14 cellular contexts compared by ENCODE assay signal in the genomic region with DNA sequence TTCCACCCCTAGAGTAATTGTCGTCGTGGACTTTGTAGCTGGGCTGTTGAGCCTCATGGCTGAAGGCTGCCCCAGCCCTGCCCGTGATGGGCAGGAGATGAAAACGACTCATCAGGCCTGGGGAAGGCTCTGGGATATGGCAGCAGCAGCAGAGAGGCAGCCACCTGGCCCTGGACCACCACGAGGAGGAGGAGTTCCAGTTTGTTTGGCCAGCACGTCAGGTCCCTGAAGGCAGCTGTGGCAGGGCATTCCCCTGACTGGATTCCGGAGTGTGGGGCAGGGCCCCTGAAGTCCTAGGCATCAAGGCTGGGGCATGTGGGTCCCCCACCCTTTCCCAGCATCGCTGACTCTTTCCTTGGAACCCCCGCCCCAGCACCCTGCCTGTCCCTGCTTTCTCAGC.
A peak's percentile ranks its signal among the peaks of the same experiment; 100 is the strongest.
DNase-seq lines count a peak whose midpoint lies in the region; TF ChIP-seq lines count a peak whose summit lies in the region.
"Had no signal": no experiment of that assay in that cellular context is flagged by ENCODE, and none has a peak within 500 bp of the region (broad histone marks: within the 10 kb centered on the region; RNA-seq: fewer than 3 reads in every experiment).

No MANE protein-coding gene starts in this region.

- no peak overlapping the region for H3K4me3 Mint-ChIP-seq in H9

- peak overlapping the region; percentile 64 to 77 (median 74); a peak in 3 of 7 replicates for H3K27ac Mint-ChIP-seq in H9

- H3K9me2 ChIP-seq in hepatocyte (replicated peaks; ENCODE audit: insufficient read depth) = no peaks in the 10 kb centered on the region

- no peaks in the 10 kb centered on the region for H4K20me1 ChIP-seq in H9 (ENCODE audit: control insufficient read depth, insufficient read depth, insufficient read length)
- H4K20me1 ChIP-seq in hepatocyte (ENCODE audit: insufficient read depth, poor library complexity, severe bottlenecking) = no peaks in the 10 kb centered on the region
- no peaks in the 10 kb centered on the region for H4K20me1 ChIP-seq in osteoblast (ENCODE audit: insufficient read depth, low read length)

- H3K14ac ChIP-seq in H9 (ENCODE audit: insufficient read depth, low read length) = peak overlapping the region; percentile 61; the same call in 1 of the 2 replicates

- H4K91ac ChIP-seq in H9 (ENCODE audit: insufficient read length, low read depth, low read length) = no peak overlapping the region

- H3K36me3 ChIP-seq in BE2C = no peaks in the 10 kb centered on the region
- no peaks in the 10 kb centered on the region for H3K36me3 ChIP-seq in hepatocyte (replicated peaks; ENCODE audit: insufficient read depth, low read depth)
- H3K36me3 ChIP-seq in osteoblast (ENCODE audit: insufficient read depth, low read length) = no peaks in the 10 kb centered on the region

- no peak overlapping the region for H4K5ac ChIP-seq in H9 (ENCODE audit: insufficient read length, low read depth, low read length)

- no peak overlapping the region for H3K4me2 ChIP-seq in H9 (ENCODE audit: insufficient read depth, insufficient read length, low read length)
- H3K4me2 ChIP-seq in hepatocyte = no peak overlapping the region
- no peak overlapping the region for H3K4me2 ChIP-seq in osteoblast (ENCODE audit: insufficient read depth, low read length)
- H3K4me2 ChIP-seq: KMS-11, PC-9 had no signal

- no peak overlapping the region for H3K56ac ChIP-seq in H9 (ENCODE audit: insufficient read length, low read depth, low read length)

- H2BK120ac ChIP-seq in H9 (ENCODE audit: low read depth, low read length, poor library complexity, severe bottlenecking) = no peak overlapping the region

- no peak overlapping the region for H4K8ac ChIP-seq in H9 (replicated peaks; ENCODE audit: insufficient read length, low read depth, low read length)

- H2BK15ac ChIP-seq in H9 (ENCODE audit: low read depth, low read length) = no peak overlapping the region

- H3K27me3 ChIP-seq in BE2C (no peaks in the 10 kb centered on the region), H9 (ENCODE audit: insufficient read depth, low read length) (no peaks in the 10 kb centered on the region), hepatocyte (no peaks in the 10 kb centered on the region), osteoblast (ENCODE audit: insufficient read depth, low read length) (no peaks in the 10 kb centered on the region)

- H3K4me1 ChIP-seq in BE2C (peaks cover 37% of the 10 kb centered on the region), H9 (ENCODE audit: insufficient read depth, low read length) (no peaks in the 10 kb centered on the region), hepatocyte (ENCODE audit: insufficient read depth) (peaks cover 38% of the 10 kb centered on the region), osteoblast (ENCODE audit: insufficient read depth, low read length) (peaks cover 8% of the 10 kb centered on the region)

- H3K9ac ChIP-seq in H9 (ENCODE audit: extremely low read depth, insufficient read length, low read length) = no peak overlapping the region
- H3K9ac ChIP-seq: KMS-11 had no signal

- H3K23ac ChIP-seq in H9 (ENCODE audit: insufficient read length, low read depth, low read length) = no peak overlapping the region

- H3K9me3 Mint-ChIP-seq in H9 = no peaks in the 10 kb centered on the region

- H2BK20ac ChIP-seq in H9 (ENCODE audit: low read depth, low read length, poor library complexity, severe bottlenecking) = no peak overlapping the region

- peaks cover 13 to 28% of the 10 kb centered on the region in 2 experiments; a peak in 3 of 4 replicates for H3K4me1 Mint-ChIP-seq in H9

- no peak overlapping the region for H2AK5ac ChIP-seq in H9 (ENCODE audit: insufficient read length, low read length)

- H3K4ac ChIP-seq in H9 (ENCODE audit: low read depth, low read length) = no peak overlapping the region

- H2BK12ac ChIP-seq in H9 (ENCODE audit: insufficient read length, low read depth, low read length) = no peak overlapping the region

- no peaks in the 10 kb centered on the region for H3K23me2 ChIP-seq in H9 (ENCODE audit: insufficient read length, low read depth, low read length, poor library complexity, severe bottlenecking)

- H2AFZ ChIP-seq in H9 (ENCODE audit: low read length) = no peak overlapping the region
- H2AFZ ChIP-seq in hepatocyte = no peak overlapping the region
- no peak overlapping the region for H2AFZ ChIP-seq in osteoblast (ENCODE audit: low read length)
- H2AFZ ChIP-seq: PC-9 had no signal

- DNase-seq in BE2C (peak; percentile 44), H9 (no peak), hepatocyte (ENCODE audit: low spot score) (no peak), osteoblast (ENCODE audit: insufficient read length, low spot score, missing footprints) (peak; percentile 45), NCI-H1930 (lab: John Stamatoyannopoulos, UW) (no peak), NCI-H510A (lab: John Stamatoyannopoulos, UW) (no peak)
- DNase-seq in effector CD4-positive, alpha-beta T cell = no peak
- DNase-seq: MV-4-11, NCI-H187, NCI-H2227 treated with DMSO at 0.1 percent for 48 hours, NCI-H524 treated with DMSO at 0.1 percent for 48 hours, PC-9 had no signal

- no peaks in the 10 kb centered on the region; the same call in 1 of the 2 replicates for H3K27me3 Mint-ChIP-seq in H9 (ENCODE audit: low read depth)

- H3K18ac ChIP-seq in H9 (ENCODE audit: insufficient read length, low read depth, low read length) = no peak overlapping the region

- H3K36me3 Mint-ChIP-seq in H9 (ENCODE audit: insufficient read depth in 1 of 3, low read depth in 3 of 3) = no peaks in the 10 kb centered on the region

- TF ChIP-seq CTCF in BE2C (IDR thresholded peaks at IDR 0.05; ENCODE audit: low read depth, low read length) = no peak
- TF ChIP-seq CTCF in H9 (conservative IDR thresholded peaks at IDR 0.05) = no peak
- TF ChIP-seq CTCF in hepatocyte (IDR thresholded peaks at IDR 0.05; ENCODE audit: poor library complexity) = no peak
- no peak for TF ChIP-seq CTCF in osteoblast (IDR thresholded peaks at IDR 0.05; ENCODE audit: extremely low read depth, low read depth, low read length)

- H3K4me3 ChIP-seq in BE2C (ENCODE audit: low read depth, low read length) (no peak overlapping the region), hepatocyte (no peak overlapping the region), osteoblast (ENCODE audit: insufficient read depth, low read length) (no peak overlapping the region)
- H3K4me3 ChIP-seq: PC-9 had no signal

- no peaks in the 10 kb centered on the region for H3K79me1 ChIP-seq in H9 (ENCODE audit: insufficient read depth, low read depth, low read length, poor library complexity, severe bottlenecking)

- H3K9me3 ChIP-seq in BE2C (no peaks in the 10 kb centered on the region), H9 (ENCODE audit: control insufficient read depth, low read depth, low read length) (no peaks in the 10 kb centered on the region), hepatocyte (ENCODE audit: low read depth) (no peaks in the 10 kb centered on the region), osteoblast (ENCODE audit: low read depth, low read length) (no peaks in the 10 kb centered on the region)

- H3K79me2 ChIP-seq in H9 (ENCODE audit: insufficient read depth, low read length) (no peaks in the 10 kb centered on the region), hepatocyte (no peaks in the 10 kb centered on the region), osteoblast (ENCODE audit: insufficient read depth, low read length) (no peaks in the 10 kb centered on the region)

- H3K27ac ChIP-seq in H9 (ENCODE audit: insufficient read length, low read depth, low read length) (no peak overlapping the region), hepatocyte (peak overlapping the region; percentile 67), osteoblast (ENCODE audit: low read depth, low read length) (no peak overlapping the region)
- H3K27ac ChIP-seq: C4-2B, KMS-11, PC-9 had no signal

- no CpG with 5 or more reads among the region's 9 CpGs for WGBS in H9 (ENCODE audit: extremely low coverage, insufficient read length, low lambda C conversion rate)
- WGBS in hepatocyte (ENCODE audit: low lambda C conversion rate, missing lambda C conversion rate) = 81% methylated on average over 9 of the region's 9 CpGs

- no peak overlapping the region for H3T11ph ChIP-seq in H9 (ENCODE audit: low read length)

- H2BK5ac ChIP-seq in H9 (ENCODE audit: insufficient read length, low read length) = no peak overlapping the region

Comparison
In these comparisons a context has a peak if more than half of its experiments do, and no peak if none do; other contexts are left out.
1. DNase-seq: peak in BE2C (single experiment) and osteoblast (single experiment); none in H9 (single experiment), hepatocyte (single experiment), NCI-H1930 (0 of 2), effector CD4-positive, alpha-beta T cell (single experiment) and NCI-H510A (single experiment).